Comparison of ENCODE assay signal across 8 cellular contexts in genomic region chr6:35522660-35523658, GRCh38. TPM values are rescaled to one million over a fixed set of nuclear protein-coding genes. Genes with fewer than 3 reads are reported as not detected.
DNase-seq lines count a peak whose midpoint lies in the region; ATAC-seq and TF ChIP-seq lines count a peak whose summit lies in the region.

No MANE protein-coding gene starts in this region.

- no peaks in the 10 kb centered on the region for H3K9me3 ChIP-seq in tibial nerve

- ATAC-seq in HG03565 (IDR thresholded peaks at IDR 0.05; ENCODE audit: unreplicated experiment) = no peak

- in situ Hi-C loops in SK-MEL-5 (cut with HindIII; ENCODE audit: low pct_unique_long_range_greater_than_20kb, low sequenced_read_pairs) = no loop called here

- peak overlapping the region; percentile 97 for H2AFZ ChIP-seq in KMS-11 (ENCODE audit: low read depth)

- H3K4me1 ChIP-seq in KMS-11 (ENCODE audit: low read depth, poor library complexity, severe bottlenecking) = peaks cover 14% of the 10 kb centered on the region
- peaks cover 0 to 9% (median 0%) of the 10 kb centered on the region in 4 donors for H3K4me1 ChIP-seq in tibial nerve

- no peaks in the 10 kb centered on the region for H4K20me1 ChIP-seq in KMS-11 (ENCODE audit: insufficient read depth)

- H3K4me2 ChIP-seq in KMS-11 = peak overlapping the region; percentile 56

- WGBS in tibial nerve, 2 donors = 33 to 35% methylated on average over 31 of the region's 32 CpGs

- TF ChIP-seq EP300 in tibial nerve (IDR thresholded peaks at IDR 0.05) = peak in 1 of 2 donors; percentile 44

- H3K79me2 ChIP-seq in KMS-11 (ENCODE audit: insufficient read depth, low read depth) = no peaks in the 10 kb centered on the region

- peak; percentile 86 for DNase-seq in GM10266 (ENCODE audit: extremely low spot score)
- DNase-seq in SK-MEL-5 (ENCODE audit: low read depth, low spot score) = peak; percentile 62
- peak; percentile 79 for DNase-seq in activated naive CD4-positive, alpha-beta T cell treated with anti-CD3 and anti-CD28 coated beads, Interleukin-2, amount 50 U/mL, for 16 hours
- DNase-seq in head of caudate nucleus = peak; percentile 49 to 89 (median 68)
- DNase-seq in posterior cingulate gyrus = peak; percentile 42 to 94 (median 71)
- DNase-seq in tibial nerve (ENCODE audit: low spot score in 2 of 2) = peak; percentile 57 to 74

- no peak overlapping the region for H3K4me3 ChIP-seq in KMS-11 (IDR thresholded peaks at IDR 0.05; ENCODE audit: insufficient read depth, low read depth, low read length)
- peak overlapping the region in 1 of 4 donors; percentile 36 for H3K4me3 ChIP-seq in tibial nerve

- H3K27me3 ChIP-seq in KMS-11 (ENCODE audit: insufficient read depth, low read depth) (no peaks in the 10 kb centered on the region), tibial nerve (no peaks in the 10 kb centered on the region)

- H3K36me3 ChIP-seq in KMS-11 (ENCODE audit: insufficient read depth) = no peaks in the 10 kb centered on the region
- no peaks in the 10 kb centered on the region for H3K36me3 ChIP-seq in tibial nerve

- no peak overlapping the region for H3K27ac ChIP-seq in KMS-11
- peak overlapping the region in 1 of 4 donors; percentile 34 for H3K27ac ChIP-seq in tibial nerve

- TF ChIP-seq CTCF in GM10266 (IDR thresholded peaks at IDR 0.05; ENCODE audit: control insufficient read depth, insufficient read depth, low read depth, missing control alignments) (peak; percentile 80), KMS-11 (conservative IDR thresholded peaks at IDR 0.05; ENCODE audit: low read depth, low read length) (peak; percentile 96), tibial nerve (IDR thresholded peaks at IDR 0.05) (peak; percentile 96 to 100 (median 97))

- no peak overlapping the region for H3K9ac ChIP-seq in KMS-11

- intact Hi-C loops in head of caudate nucleus (cut with DNase I) (loop anchor here (2.0 kb wide), 1 partner anchor 214 kb away; the partner anchor contains the start of gene ARMC12), posterior cingulate gyrus (cut with DNase I) (loop anchor here (1.0 kb wide), 1 partner anchor 214 kb away; the partner anchor contains the start of gene ARMC12)

- TF ChIP-seq POLR2A in tibial nerve (IDR thresholded peaks at IDR 0.05) = peak in 1 of 2 donors; percentile 14

RNA-seq across cellular contexts. Expression of gene TULP1, which starts 10.3 kb away (rescaled TPM):
- total RNA-seq in SK-MEL-5 (2014; rRNA removed; shearing (Covaris generic)) = not detected in 2 replicates
- polyA plus RNA-seq in SK-MEL-5 (2015; cell fraction: cytosol; rRNA removed) = not detected in 2 replicates
- polyA plus RNA-seq in SK-MEL-5 (2015; cell fraction: nucleus; rRNA removed) = not detected in 2 replicates
- under 1 TPM in 1 of 4 donors, not detected in 3; 0.60 TPM for total RNA-seq in tibial nerve

RNA-seq across cellular contexts. Expression of gene TEAD3, which starts 26.1 kb away (rescaled TPM):
- 1.8 and 2.7 TPM in 2 replicates for total RNA-seq in SK-MEL-5 (2014; rRNA removed; shearing (Covaris generic))
- polyA plus RNA-seq in SK-MEL-5 (2015; cell fraction: cytosol; rRNA removed) = 8.0 and 11.1 TPM in 2 replicates
- 10.9 and 16.5 TPM in 2 replicates for polyA plus RNA-seq in SK-MEL-5 (2015; cell fraction: nucleus; rRNA removed)
- 10 to 100 TPM in 3 of 4 donors, 1 to 10 TPM in 1; 9.8 to 20.1 (median 13.6) TPM for total RNA-seq in tibial nerve

RNA-seq across cellular contexts. Expression of gene RPL10A, which starts 54.8 kb away (rescaled TPM):
- total RNA-seq in SK-MEL-5 (2014; rRNA removed; shearing (Covaris generic)) = 1,839 and 1,991 TPM in 2 replicates
- 1,067 and 1,202 TPM in 2 replicates for polyA plus RNA-seq in SK-MEL-5 (2015; cell fraction: cytosol; rRNA removed)
- polyA plus RNA-seq in SK-MEL-5 (2015; cell fraction: nucleus; rRNA removed) = 1,054 and 1,139 TPM in 2 replicates
- 1,000 to 10,000 TPM in 3 of 4 donors, 100 to 1,000 TPM in 1; 952 to 1,436 (median 1,121) TPM for total RNA-seq in tibial nerve
